Comparison of ENCODE assay signal across 9 cellular contexts in genomic region chr4:40283968-40284367, GRCh38. TPM values are rescaled to one million over a fixed set of nuclear protein-coding genes. Genes with fewer than 3 reads are reported as not detected.
DNase-seq lines count a peak whose midpoint lies in the region; ATAC-seq and TF ChIP-seq lines count a peak whose summit lies in the region.
"Had no signal": no experiment of that assay in that cellular context is flagged by ENCODE, and none has a peak within 500 bp of the region (broad histone marks: within the 10 kb centered on the region; RNA-seq: fewer than 3 reads in every experiment).

No MANE protein-coding gene starts in this region.

- no peaks in the 10 kb centered on the region for H3K36me3 Mint-ChIP-seq in HFFc6 (ENCODE audit: low read depth)

- no peaks in the 10 kb centered on the region for H3K9me3 Mint-ChIP-seq in HFFc6

- peak; percentile 15; the same call in 1 of the 2 replicates for TF ChIP-seq CTCF in HFFc6 (IDR thresholded peaks at IDR 0.05)

- peaks cover 49% of the 10 kb centered on the region for H3K27me3 Mint-ChIP-seq in HFFc6 (ENCODE audit: insufficient read depth)

- no peak for ATAC-seq in HG03025 (IDR thresholded peaks at IDR 0.05; ENCODE audit: low FRiP score, unreplicated experiment)

- no peak for DNase-seq in HFFc6
- peak; percentile 82 for DNase-seq in activated CD4-positive, alpha-beta T cell treated with anti-CD3 and anti-CD28 coated beads for 1 hour
- DNase-seq in effector CD4-positive, alpha-beta T cell: peak; percentile 81
- peak; percentile 67 to 87 for DNase-seq in stimulated activated CD8-positive, alpha-beta memory T cell treated with anti-CD3 and anti-CD28 coated beads, Interleukin-15, amount 100 ng/mL, for 4 hours (ENCODE audit: low read depth in 2 of 2)
- no peak for DNase-seq in NCI-H526 treated with DMSO at 0.1 percent for 48 hours (lab: John Stamatoyannopoulos, UW)
- DNase-seq in C1 segment of cervical spinal cord (lab: John Stamatoyannopoulos, UW): no peak
- DNase-seq in NCI-H1436 treated with DMSO at 0.1 percent for 48 hours (lab: John Stamatoyannopoulos, UW): no peak

- H3K4me3 Mint-ChIP-seq in HFFc6: no peak overlapping the region

- no peaks in the 10 kb centered on the region for H3K4me1 Mint-ChIP-seq in HFFc6 (ENCODE audit: low read depth)

- no peak overlapping the region for H3K27ac Mint-ChIP-seq in HFFc6

RNA-seq across cellular contexts. Expression of gene CHRNA9, which starts 51.2 kb away (rescaled TPM):
- total RNA-seq in HFFc6 (2021; fragmentation: NEBNext Ultra II Directional; extraction: Animal tissue kit (Norgen Biotek cat#: 25700)): not detected
- total RNA-seq: pulmonary artery endothelial cell had no signal

Comparison
In these comparisons a context has a peak if more than half of its experiments do, and no peak if none do; other contexts are left out.
1. DNase-seq: peak in activated CD4-positive, alpha-beta T cell treated with anti-CD3 and anti-CD28 coated beads for 1 hour (single experiment), effector CD4-positive, alpha-beta T cell (single experiment) and stimulated activated CD8-positive, alpha-beta memory T cell treated with anti-CD3 and anti-CD28 coated beads, Interleukin-15, amount 100 ng/mL, for 4 hours (2 of 2); none in HFFc6 (single experiment), NCI-H526 treated with DMSO at 0.1 percent for 48 hours (single experiment), C1 segment of cervical spinal cord (0 of 14) and NCI-H1436 treated with DMSO at 0.1 percent for 48 hours (single experiment).